21 cellular contexts compared by ENCODE assay signal in genomic region chr13:24007979-24008620, GRCh38.
"Had no signal": no experiment of that assay in that cellular context is flagged by ENCODE, and none has a peak within 500 bp of the region (broad histone marks: within the 10 kb centered on the region; RNA-seq: fewer than 3 reads in every experiment).

No MANE protein-coding gene starts in this region.

- H3K27ac ChIP-seq: gastroesophageal sphincter, left lung, psoas muscle, right atrium auricular region, tibial nerve, VCaP had no signal

- DNase-seq: activated CD4-positive, alpha-beta memory T cell treated with anti-CD3 and anti-CD28 coated beads for 36 hours; activated CD4-positive, alpha-beta T cell treated with anti-CD3 and anti-CD28 coated beads for 48 hours; activated CD8-positive, alpha-beta memory T cell treated with anti-CD3 and anti-CD28 coated beads, Interleukin-2, amount 50 U/mL, for 4 hours; activated gamma-delta T cell; activated naive CD4-positive, alpha-beta T cell treated with anti-CD3 and anti-CD28 coated beads, Interleukin-2, amount 50 U/mL, for 16 hours; activated T-cell treated with anti-CD3 and anti-CD28 coated beads, Interleukin-2, amount 50 U/mL, for 1 hour; amniotic stem cell; central memory CD4-positive, alpha-beta T cell; left lung; psoas muscle; stimulated activated CD4-positive, alpha-beta T cell treated with anti-CD3 and anti-CD28 coated beads, Interleukin-2, amount 100 ng/mL, for 24 hours; stimulated activated naive CD4-positive, alpha-beta T cell treated with Interleukin-2 at 50 U/mL for 16 hours had no signal

- H3K9me3 ChIP-seq: gastroesophageal sphincter, left lung, psoas muscle, right atrium auricular region, tibial nerve had no signal

- H3K9me3 Mint-ChIP-seq: activated CD4-positive, alpha-beta memory T cell treated with anti-CD3 and anti-CD28 coated beads for 36 hours; activated T-helper 1 cell treated with anti-CD3 and anti-CD28 coated beads, Interleukin-12 subunit alpha, Interleukin-12 subunit beta, Interleukin-2, Interleukin-4 antibody, amounts not matched to agents 30 ng/mL and 10 ng/mL and 1 ng/mL, durations not matched to agents 14 hours and 24 hours and 36 hours; nephron had no signal

- H3K4me3 ChIP-seq: gastroesophageal sphincter, left lung, lung, psoas muscle, right atrium auricular region, smooth muscle cell, tibial nerve had no signal

- H3K4me3 Mint-ChIP-seq: activated CD4-positive, alpha-beta memory T cell treated with anti-CD3 and anti-CD28 coated beads for 36 hours; activated T-helper 1 cell treated with anti-CD3 and anti-CD28 coated beads, Interleukin-12 subunit alpha, Interleukin-12 subunit beta, Interleukin-2, Interleukin-4 antibody, amounts not matched to agents 30 ng/mL and 10 ng/mL and 1 ng/mL, durations not matched to agents 14 hours and 24 hours and 36 hours; nephron had no signal

- H3K36me3 ChIP-seq: gastroesophageal sphincter, left lung, right atrium auricular region, tibial nerve had no signal

- H3K36me3 Mint-ChIP-seq: activated CD4-positive, alpha-beta memory T cell treated with anti-CD3 and anti-CD28 coated beads for 36 hours had no signal

- H3K27me3 Mint-ChIP-seq: activated CD4-positive, alpha-beta memory T cell treated with anti-CD3 and anti-CD28 coated beads for 36 hours had no signal

- ATAC-seq: activated CD4-positive, CD25-positive, alpha-beta regulatory T cell treated with anti-CD3 and anti-CD28 coated beads, Interleukin-2, amount 50 U/mL, for 24 hours; gastroesophageal sphincter; left lung; psoas muscle had no signal

- H3K27ac Mint-ChIP-seq: activated CD4-positive, alpha-beta memory T cell treated with anti-CD3 and anti-CD28 coated beads for 36 hours; activated T-helper 1 cell treated with anti-CD3 and anti-CD28 coated beads, Interleukin-12 subunit alpha, Interleukin-12 subunit beta, Interleukin-2, Interleukin-4 antibody, amounts not matched to agents 30 ng/mL and 10 ng/mL and 1 ng/mL, durations not matched to agents 14 hours and 24 hours and 36 hours had no signal

- H3K4me1 ChIP-seq: psoas muscle, right atrium auricular region had no signal

- H3K27me3 ChIP-seq: gastroesophageal sphincter, left lung, right atrium auricular region, tibial nerve had no signal
